ENCODE assay signal across 11 cellular contexts in genomic region chr12:57389033-57389432, GRCh38. TPM values are rescaled to one million over a fixed set of nuclear protein-coding genes. Genes with fewer than 3 reads are reported as not detected.
DNase-seq lines count a peak whose midpoint lies in the region; ATAC-seq, FAIRE-seq and TF ChIP-seq lines count a peak whose summit lies in the region.
"Had no signal": no experiment of that assay in that cellular context is flagged by ENCODE, and none has a peak within 500 bp of the region (broad histone marks: within the 10 kb centered on the region; RNA-seq: fewer than 3 reads in every experiment).

No MANE protein-coding gene starts in this region.

- no peaks in the 10 kb centered on the region for H3K4me1 Mint-ChIP-seq in activated CD8-positive, alpha-beta T cell treated with anti-CD3 and anti-CD28 coated beads, Interleukin-2, amount 10 ng/mL, durations not matched to agents 7 days and 5 days (ENCODE audit: low read depth)

- H3K36me3 ChIP-seq in left ventricle myocardium inferior, result peaks cover 20% of the 10 kb centered on the region

- TF ChIP-seq CTCF in left ventricle myocardium inferior (IDR thresholded peaks at IDR 0.05; ENCODE audit: borderline replicate concordance) (no peak), fibroblast of the aortic adventitia (IDR thresholded peaks at IDR 0.05; ENCODE audit: insufficient read depth, low read length) (no peak)

- H3K27ac Mint-ChIP-seq in activated CD8-positive, alpha-beta T cell treated with anti-CD3 and anti-CD28 coated beads, Interleukin-2, amount 10 ng/mL, durations not matched to agents 7 days and 5 days, result no peak overlapping the region
- H3K27ac Mint-ChIP-seq: IgD-negative memory B cell had no signal

- peak overlapping the region; percentile 43 for H3K27ac ChIP-seq in left ventricle myocardium inferior (replicated peaks)

- H3K27me3 ChIP-seq in left ventricle myocardium inferior (ENCODE audit: low read depth), result no peaks in the 10 kb centered on the region

- no peak for DNase-seq in left ventricle myocardium inferior
- no peak for DNase-seq in Right ventricle myocardium superior
- peak; percentile 56 to 88 for DNase-seq in SW 1271 (lab: John Stamatoyannopoulos, UW)
- peak; percentile 80 for DNase-seq in fibroblast of the aortic adventitia (ENCODE audit: low read depth)
- peak; percentile 34 for DNase-seq in urothelium cell line (ENCODE audit: low spot score)
- DNase-seq in left colon, result no peak
- DNase-seq in activated naive CD4-positive, alpha-beta T cell (lab: John Stamatoyannopoulos, UW), result no peak
- no peak for DNase-seq in activated CD8-positive, alpha-beta T cell treated with anti-CD3 and anti-CD28 coated beads, Interleukin-2, amount 10 ng/mL, durations not matched to agents 7 days and 5 days

- no peak overlapping the region for H3K4me3 ChIP-seq in left ventricle myocardium inferior
- H3K4me3 ChIP-seq in fibroblast of the aortic adventitia (ENCODE audit: low read depth, low read length), result no peak overlapping the region

- H3K4me1 ChIP-seq in left ventricle myocardium inferior, result peaks cover 26% of the 10 kb centered on the region

- CTCF ChIA-PET in activated CD8-positive, alpha-beta T cell treated with anti-CD3 and anti-CD28 coated beads, Interleukin-2, amount 10 ng/mL, durations not matched to agents 7 days and 5 days (lab: Charles Lee), result interaction anchor here (0.6 to 1.4 kb wide), 5 partner anchors 21 to 112 kb away, joined by 3 to 6 read pairs (median 3); no protein-coding TSS in a partner anchor

- ATAC-seq in Right ventricle myocardium superior (ENCODE audit: poor library complexity) (no peak), left colon (no peak)
- no peak for ATAC-seq in activated CD8-positive, alpha-beta T cell treated with anti-CD3 and anti-CD28 coated beads, Interleukin-2, amount 10 ng/mL, durations not matched to agents 7 days and 5 days

- POLR2A ChIA-PET in activated CD8-positive, alpha-beta T cell treated with anti-CD3 and anti-CD28 coated beads, Interleukin-2, amount 10 ng/mL, durations not matched to agents 7 days and 5 days (lab: Charles Lee), result no interaction called here

- H3K27me3 Mint-ChIP-seq in activated CD8-positive, alpha-beta T cell treated with anti-CD3 and anti-CD28 coated beads, Interleukin-2, amount 10 ng/mL, durations not matched to agents 7 days and 5 days (ENCODE audit: low read depth), result no peaks in the 10 kb centered on the region
- H3K27me3 Mint-ChIP-seq: central memory CD8-positive, alpha-beta T cell; IgD-negative memory B cell had no signal

- FAIRE-seq in urothelium cell line (lab: Jason Lieb, UNC), result no peak

- intact Hi-C loops in left ventricle myocardium inferior (cut with micrococcal nuclease), result no loop called here
- intact Hi-C loops in Right ventricle myocardium superior (cut with DNase I), result no loop called here
- intact Hi-C loops in left colon (cut with DNase I, micrococcal nuclease), result no loop called here

- no peak overlapping the region for H3K4me3 Mint-ChIP-seq in activated CD8-positive, alpha-beta T cell treated with anti-CD3 and anti-CD28 coated beads, Interleukin-2, amount 10 ng/mL, durations not matched to agents 7 days and 5 days
- H3K4me3 Mint-ChIP-seq: central memory CD8-positive, alpha-beta T cell had no signal

- H3K36me3 Mint-ChIP-seq in activated CD8-positive, alpha-beta T cell treated with anti-CD3 and anti-CD28 coated beads, Interleukin-2, amount 10 ng/mL, durations not matched to agents 7 days and 5 days (ENCODE audit: low read depth), result peaks cover 34% of the 10 kb centered on the region

- no peaks in the 10 kb centered on the region for H3K9me3 ChIP-seq in left ventricle myocardium inferior (replicated peaks)

- H3K9me3 Mint-ChIP-seq in activated CD8-positive, alpha-beta T cell treated with anti-CD3 and anti-CD28 coated beads, Interleukin-2, amount 10 ng/mL, durations not matched to agents 7 days and 5 days (ENCODE audit: insufficient read depth), result no peaks in the 10 kb centered on the region
- H3K9me3 Mint-ChIP-seq: central memory CD8-positive, alpha-beta T cell; IgD-negative memory B cell had no signal

RNA-seq across cellular contexts. Expression of gene R3HDM2, which starts 41.8 kb away (rescaled TPM):
- total RNA-seq in left ventricle myocardium inferior (63.1 TPM), Right ventricle myocardium superior (48.9 TPM), fibroblast of the aortic adventitia (ENCODE audit: low replicate concordance) (16.7 and 22.3 TPM in 2 replicates), left colon (10 to 100 TPM; 62.5 to 62.8 TPM)
- total RNA-seq in activated CD8-positive, alpha-beta T cell treated with anti-CD3 and anti-CD28 coated beads, Interleukin-2, amount 10 ng/mL, durations not matched to agents 7 days and 5 days, result 10 to 100 TPM; 59.0 to 61.7 TPM

RNA-seq across cellular contexts. Expression of gene INHBC, which starts 45.6 kb away (rescaled TPM):
- total RNA-seq in left ventricle myocardium inferior (not detected), Right ventricle myocardium superior (not detected), fibroblast of the aortic adventitia (ENCODE audit: low replicate concordance) (not detected in 2 replicates), left colon (not detected)
- not detected for total RNA-seq in activated CD8-positive, alpha-beta T cell treated with anti-CD3 and anti-CD28 coated beads, Interleukin-2, amount 10 ng/mL, durations not matched to agents 7 days and 5 days
- total RNA-seq: urinary bladder had no signal

Comparison
In these comparisons a context has a peak if more than half of its experiments do, and no peak if none do; other contexts are left out.
1. DNase-seq: peak in SW 1271 (2 of 2), fibroblast of the aortic adventitia (single experiment) and urothelium cell line (single experiment); none in left ventricle myocardium inferior (single experiment), Right ventricle myocardium superior (single experiment), left colon (0 of 2), activated naive CD4-positive, alpha-beta T cell (0 of 4) and activated CD8-positive, alpha-beta T cell treated with anti-CD3 and anti-CD28 coated beads, Interleukin-2, amount 10 ng/mL, durations not matched to agents 7 days and 5 days (single experiment).